Comparison of ENCODE assay signal across 26 cellular contexts in genomic region chr12:88495031-88495430, GRCh38.
"Had no signal": no experiment of that assay in that cellular context is flagged by ENCODE, and none has a peak within 500 bp of the region (broad histone marks: within the 10 kb centered on the region; RNA-seq: fewer than 3 reads in every experiment).

No MANE protein-coding gene starts in this region.

- H3K27ac ChIP-seq: stomach, suprapubic skin, testis, thoracic aorta, thyroid gland, tibial artery, tibial nerve, transverse colon, upper lobe of left lung, uterus, vagina had no signal

- DNase-seq: stimulated activated CD4-positive, alpha-beta T cell treated with anti-CD3 and anti-CD28 coated beads, Interleukin-2, amount 100 ng/mL, for 48 hours; stimulated activated CD4-positive, alpha-beta T cell treated with anti-CD3 and anti-CD28 coated beads, Interleukin-4, amount 100 ng/mL, for 1 hour; stimulated activated CD4-positive, alpha-beta T cell treated with anti-CD3 and anti-CD28 coated beads, Interleukin-4, amount 100 ng/mL, for 24 hours; stimulated activated CD4-positive, alpha-beta T cell treated with anti-CD3 and anti-CD28 coated beads, Interleukin-4, amount 100 ng/mL, for 4 hours; stimulated activated CD8-positive, alpha-beta memory T cell treated with anti-CD3 and anti-CD28 coated beads, Interleukin-4, amount 100 ng/mL, for 48 hours; stimulated activated naive B cell treated with anti-CD40 and anti-IgM and Interleukin-4, amounts not matched to agents 10 μg/mL and 1 μg/mL and 100 μg/mL, for 72 hours; stimulated activated naive CD4-positive, alpha-beta T cell; stimulated activated naive CD4-positive, alpha-beta T cell treated with Interleukin-2 at 50 U/mL for 16 hours; stimulated activated naive CD8-positive, alpha-beta T cell treated with anti-CD3 and anti-CD28 coated beads, Interleukin-15, amount 100 ng/mL, for 72 hours; stimulated activated naive CD8-positive, alpha-beta T cell treated with anti-CD3 and anti-CD28 coated beads, Interleukin-15, Interleukin-2, amounts not matched to agents 100 U/mL and 50 U/mL, for 24 hours; stomach; substantia nigra; testis; thyroid gland; tibial artery; transverse colon; trophoblast cell; upper lobe of left lung; uterus had no signal

- H3K27me3 ChIP-seq: stomach, suprapubic skin, testis, thyroid gland, tibial artery, tibial nerve, transverse colon, upper lobe of left lung, uterus, vagina had no signal

- H3K4me1 ChIP-seq: suprapubic skin, testis, thyroid gland, tibial nerve, transverse colon, upper lobe of left lung, uterus, vagina had no signal

- FAIRE-seq: urothelium cell line had no signal

- ATAC-seq: stimulated activated effector memory CD8-positive, alpha-beta T cell treated with anti-CD3 and anti-CD28 coated beads, Interleukin-12 subunit alpha, Interleukin-12 subunit beta, amount 100 ng/mL, for 72 hours; stimulated activated memory B cell treated with anti-CD40 and anti-IgM and Interleukin-4, amounts not matched to agents 10 μg/mL and 1 μg/mL and 100 μg/mL, for 72 hours; stimulated activated naive B cell treated with anti-CD40 and anti-IgM and Interleukin-4, amounts not matched to agents 10 μg/mL and 1 μg/mL and 100 μg/mL, for 72 hours; stimulated activated naive CD8-positive, alpha-beta T cell treated with anti-CD3 and anti-CD28 coated beads, Interleukin-15, amount 100 ng/mL, for 72 hours; stimulated activated naive CD8-positive, alpha-beta T cell treated with anti-CD3 and anti-CD28 coated beads, Interleukin-15, Interleukin-2, amounts not matched to agents 100 U/mL and 50 U/mL, for 24 hours had no signal

- H3K4me3 ChIP-seq: stomach, suprapubic skin, testis, thoracic aorta, thyroid gland, tibial artery, tibial nerve, transverse colon, upper lobe of left lung, uterus, vagina had no signal

- H3K36me3 ChIP-seq: suprapubic skin, thoracic aorta, thyroid gland, tibial artery, uterus, vagina had no signal

- H3K9me3 ChIP-seq: stomach, suprapubic skin, testis, thoracic aorta, thyroid gland, tibial artery, tibial nerve, transverse colon, upper lobe of left lung, uterus, vagina had no signal
